ENCODE assay signal across 6 cellular contexts in the genomic region with DNA sequence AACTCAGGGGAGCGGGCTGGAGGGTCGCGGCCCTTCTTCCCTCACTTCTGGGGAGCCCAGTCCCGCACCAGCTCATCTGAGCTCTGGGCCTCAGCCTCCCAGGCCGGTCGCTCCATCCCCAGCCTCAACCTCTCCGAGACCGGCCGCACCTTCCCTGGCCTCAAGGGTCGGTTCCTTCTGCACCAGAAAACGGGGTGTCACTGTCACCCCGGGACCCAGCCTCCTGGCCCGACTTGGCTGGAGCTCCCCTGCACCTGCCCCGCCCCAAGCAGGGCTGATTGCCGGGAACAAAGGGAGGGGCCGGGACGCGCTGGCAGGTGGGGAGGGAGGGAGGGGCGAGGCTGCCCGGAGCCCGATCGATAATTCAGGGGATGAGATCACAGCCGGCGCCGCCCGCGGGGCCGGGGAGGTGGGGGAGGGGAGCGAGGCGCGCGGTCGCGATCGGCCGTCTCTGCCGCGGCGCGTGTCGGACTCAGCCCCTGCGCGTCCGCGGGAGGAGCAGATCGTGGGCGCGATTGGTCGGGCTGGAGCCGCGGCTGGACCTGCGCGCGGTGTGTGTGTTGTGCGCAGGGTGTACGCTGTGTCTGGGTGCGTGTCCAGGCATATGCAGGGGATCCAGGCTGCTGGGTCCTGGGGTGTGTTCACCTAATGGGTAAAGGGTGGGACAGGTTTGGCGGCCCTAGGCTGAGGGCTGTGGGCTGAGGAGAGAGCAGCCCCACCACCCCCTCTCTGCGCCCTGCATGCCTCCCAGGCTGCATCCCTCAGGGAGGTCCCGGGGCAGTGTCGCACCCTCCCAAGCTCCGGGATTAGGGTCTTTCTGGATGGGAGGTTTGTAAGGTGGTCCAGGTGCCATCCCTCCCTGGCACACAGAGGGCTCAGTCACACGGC. TPM values are rescaled to one million over a fixed set of nuclear protein-coding genes. Genes with fewer than 3 reads are reported as not detected.
DNase-seq lines count a peak whose midpoint lies in the region; ATAC-seq and TF ChIP-seq lines count a peak whose summit lies in the region.

No MANE protein-coding gene starts in this region.

- H3K4me1 ChIP-seq in IMR-90 (ENCODE audit: control insufficient read depth, insufficient read depth, low read length) = peaks cover 3% of the 10 kb centered on the region; the same call in 1 of the 2 replicates
- H3K4me1 ChIP-seq in lower lobe of right lung = peaks cover 12% of the 10 kb centered on the region

- no peak overlapping the region for H4K8ac ChIP-seq in IMR-90 (ENCODE audit: low read depth in 2 of 2, low read length in 2 of 2)

- BruUV-seq in IMR-90 (replicated peaks; lab: Mats Ljungman, UMichigan) = no TSS peak

- no peak overlapping the region for H3K56ac ChIP-seq in IMR-90 (ENCODE audit: extremely low read depth, insufficient read depth, low read length)

- no peak overlapping the region for H3K18ac ChIP-seq in IMR-90 (ENCODE audit: low read depth, low read length)

- H3K4me3 Mint-ChIP-seq in activated T-cell treated with anti-CD3 and anti-CD28 coated beads, Interleukin-2, amount 50 U/mL, for 4 hours = peak overlapping the region; percentile 58

- H3K9ac ChIP-seq in IMR-90 (ENCODE audit: low read depth, low read length) = no peak overlapping the region

- TF ChIP-seq RAD21 in IMR-90 (IDR thresholded peaks at IDR 0.05; ENCODE audit: low read length) = no peak

- peaks cover 8% of the 10 kb centered on the region for H3K4me1 Mint-ChIP-seq in activated T-cell treated with anti-CD3 and anti-CD28 coated beads, Interleukin-2, amount 50 U/mL, for 4 hours (ENCODE audit: low read depth)

- no peak overlapping the region for H2AK9ac ChIP-seq in IMR-90 (replicated peaks; ENCODE audit: low read depth, low read length, poor library complexity)

- H3K27me3 ChIP-seq in IMR-90 (ENCODE audit: control insufficient read depth, insufficient read depth, low read length) (peaks cover 20% of the 10 kb centered on the region), lower lobe of right lung (ENCODE audit: low read depth) (peaks cover 16% of the 10 kb centered on the region)

- no peak overlapping the region for H3K4ac ChIP-seq in IMR-90 (ENCODE audit: low read depth, low read length)

- no peak overlapping the region for H3K4me2 ChIP-seq in IMR-90 (ENCODE audit: low read depth, low read length)

- WGBS in IMR-90 (ENCODE audit: extremely low coverage in 2 of 2, insufficient read length in 1 of 2), 2 experiments = 8% methylated on average over 27 of the region's 63 CpGs; no CpG with 5 or more reads in 1 of the 2 experiments

- no peak for TF ChIP-seq CTCF in IMR-90 (conservative IDR thresholded peaks at IDR 0.05; ENCODE audit: low read depth, low read length)
- TF ChIP-seq CTCF in lower lobe of right lung (IDR thresholded peaks at IDR 0.05) = no peak

- H4K5ac ChIP-seq in IMR-90 (ENCODE audit: low read depth, low read length) = no peak overlapping the region

- intact Hi-C loops in IMR-90 (cut with micrococcal nuclease) = no loop called here
- intact Hi-C loops in lower lobe of right lung (cut with DNase I) = no loop called here

- no peaks in the 10 kb centered on the region for H3K9me1 ChIP-seq in IMR-90 (ENCODE audit: insufficient read depth, low read length)

- no peak for TF ChIP-seq POLR2A in IMR-90 (IDR thresholded peaks at IDR 0.05; ENCODE audit: low read depth, low read length)

- peaks cover 25% of the 10 kb centered on the region for H3K27me3 Mint-ChIP-seq in activated T-cell treated with anti-CD3 and anti-CD28 coated beads, Interleukin-2, amount 50 U/mL, for 4 hours (ENCODE audit: low read depth)

- POLR2A ChIA-PET in IMR-90 (lab: Charles Lee; ENCODE audit: unreplicated experiment) = no interaction called here

- H2BK120ac ChIP-seq in IMR-90 (ENCODE audit: low read depth, low read length) = no peak overlapping the region

- no peaks in the 10 kb centered on the region for H3K9me3 Mint-ChIP-seq in activated T-cell treated with anti-CD3 and anti-CD28 coated beads, Interleukin-2, amount 50 U/mL, for 4 hours

- in situ Hi-C loops in IMR-90 (cut with MboI; ENCODE audit: low sequenced_read_pairs) = no loop called here

- H3K23ac ChIP-seq in IMR-90 (ENCODE audit: low read depth, low read length) = no peak overlapping the region

- peak overlapping the region; percentile 51 for H2AFZ ChIP-seq in IMR-90 (replicated peaks; ENCODE audit: low read length, poor library complexity)

- no peaks in the 10 kb centered on the region for H4K20me1 ChIP-seq in IMR-90 (ENCODE audit: insufficient read depth, low read length)

- no peak overlapping the region for H3K14ac ChIP-seq in IMR-90 (replicated peaks; ENCODE audit: low read depth, low read length)

- dilution Hi-C loops in IMR-90 (cut with HindIII; ENCODE audit: low sequenced_read_pairs, unreplicated experiment) = no loop called here

- CTCF ChIA-PET in IMR-90 (lab: Yijun Ruan, JAX) = no interaction called here

- no peak for DNase-seq in IMR-90
- DNase-seq in activated T-cell treated with anti-CD3 and anti-CD28 coated beads, Interleukin-2, amount 50 U/mL, for 4 hours = no peak
- no peak for DNase-seq in lower lobe of right lung
- no peak for DNase-seq in SIG-M5 treated with dmso at 0.1 percent for 504 hours (lab: John Stamatoyannopoulos, UW; ENCODE audit: unreplicated experiment)
- no peak for DNase-seq in kidney glomerular epithelial cell (lab: John Stamatoyannopoulos, UW)

- no peaks in the 10 kb centered on the region for H3K36me3 Mint-ChIP-seq in activated T-cell treated with anti-CD3 and anti-CD28 coated beads, Interleukin-2, amount 50 U/mL, for 4 hours (ENCODE audit: insufficient read depth)

- H3K79me1 ChIP-seq in IMR-90 (ENCODE audit: low read depth in 1 of 2, low read length in 2 of 2) = no peaks in the 10 kb centered on the region

- H3K9me3 ChIP-seq in IMR-90 (ENCODE audit: control insufficient read depth, insufficient read depth, low read length) (no peaks in the 10 kb centered on the region; the same call in 1 of the 2 replicates), lower lobe of right lung (no peaks in the 10 kb centered on the region)

- no peak overlapping the region for H2BK20ac ChIP-seq in IMR-90 (ENCODE audit: low read depth, low read length)

- no peak overlapping the region for H2AK5ac ChIP-seq in IMR-90 (ENCODE audit: low read depth, low read length)

- H2BK15ac ChIP-seq in IMR-90 (ENCODE audit: low read depth, low read length) = no peak overlapping the region

- H3K4me3 ChIP-seq in IMR-90 (ENCODE audit: insufficient read depth, low read depth, low read length) (no peak overlapping the region), lower lobe of right lung (peak overlapping the region; percentile 51)

- no peak overlapping the region for H4K91ac ChIP-seq in IMR-90 (ENCODE audit: insufficient read depth, low read depth, low read length)

- no peak overlapping the region for H2BK5ac ChIP-seq in IMR-90 (ENCODE audit: low read depth, low read length, poor library complexity, severe bottlenecking)

- ATAC-seq in IMR-90 (ENCODE audit: low read depth) (0 out of 2 replicates have a peak, but pooled peaks have one; percentile 8), lower lobe of right lung (peak; percentile 48 to 64), GM19324 (IDR thresholded peaks at IDR 0.05; ENCODE audit: low FRiP score, unreplicated experiment) (no peak)
- ATAC-seq in activated T-cell treated with anti-CD3 and anti-CD28 coated beads, Interleukin-2, amount 50 U/mL, for 4 hours = peak; percentile 9 to 16

- H3K36me3 ChIP-seq in IMR-90 (ENCODE audit: control insufficient read depth, insufficient read depth, low read length) (no peaks in the 10 kb centered on the region), lower lobe of right lung (no peaks in the 10 kb centered on the region)

- H3K27ac ChIP-seq in IMR-90 (ENCODE audit: insufficient read depth, low read length) (no peak overlapping the region), lower lobe of right lung (no peak overlapping the region)

TF ChIP-seq in IMR-90, 13 proteins besides CTCF, POLR2A, EP300 and RAD21 (continues in another document):
- no peak for TF ChIP-seq MAZ (IDR thresholded peaks at IDR 0.05; ENCODE audit: borderline replicate concordance, low read depth, low read length)
- TF ChIP-seq RCOR1 (IDR thresholded peaks at IDR 0.05; ENCODE audit: insufficient replicate concordance, low read length) = no peak
- no peak for TF ChIP-seq SMC3 (IDR thresholded peaks at IDR 0.05; ENCODE audit: low read depth, low read length)
- TF ChIP-seq RFX5 (IDR thresholded peaks at IDR 0.05; ENCODE audit: low read depth, low read length) = no peak

RNA-seq across cellular contexts. Expression of a gene that starts 1.1 kb away (rescaled TPM):
- total RNA-seq in IMR-90 (2012; rRNA removed) (under 0.01 TPM in 1 of 2 replicates, not detected in the other), lower lobe of right lung (24.0 TPM)
- polyA plus RNA-seq in IMR-90 (2012; rRNA removed) = 0.68 and 0.72 TPM in 2 replicates
- 0.14 and 0.65 TPM in 2 replicates for polyA plus RNA-seq in IMR-90 (2012; cell fraction: cytosol; rRNA removed)
- polyA plus RNA-seq in IMR-90 (2012; cell fraction: nucleus; rRNA removed; ENCODE audit: low replicate concordance) = 5.9 and 6.9 TPM in 2 replicates
- total RNA-seq in activated T-cell treated with anti-CD3 and anti-CD28 coated beads, Interleukin-2, amount 50 U/mL, for 4 hours = under 1 TPM; 0.16 to 0.33 (median 0.26) TPM

RNA-seq across cellular contexts. Expression of a gene that starts 34.4 kb away (rescaled TPM):
- total RNA-seq in IMR-90 (2012; rRNA removed) (not detected in 2 replicates), lower lobe of right lung (0.92 TPM)
- 0.24 and 0.26 TPM in 2 replicates for polyA plus RNA-seq in IMR-90 (2012; rRNA removed)
- 0.35 TPM in 1 of 2 replicates, not detected in the other for polyA plus RNA-seq in IMR-90 (2012; cell fraction: cytosol; rRNA removed)
- polyA plus RNA-seq in IMR-90 (2012; cell fraction: nucleus; rRNA removed; ENCODE audit: low replicate concordance) = 1.1 and 2.5 TPM in 2 replicates
- under 1 TPM; 0.18 to 0.26 (median 0.19) TPM for total RNA-seq in activated T-cell treated with anti-CD3 and anti-CD28 coated beads, Interleukin-2, amount 50 U/mL, for 4 hours

RNA-seq across cellular contexts. Expression of a gene that starts 45.4 kb away (rescaled TPM):
- total RNA-seq in IMR-90 (2012; rRNA removed) = 2.7 and 4.2 TPM in 2 replicates
- polyA plus RNA-seq in IMR-90 (2012; rRNA removed) = 6.3 and 13.9 TPM in 2 replicates
- polyA plus RNA-seq in IMR-90 (2012; cell fraction: cytosol; rRNA removed) = 13.7 and 31.3 TPM in 2 replicates
- polyA plus RNA-seq in IMR-90 (2012; cell fraction: nucleus; rRNA removed; ENCODE audit: low replicate concordance) = 5.7 and 24.7 TPM in 2 replicates
- 10 to 100 TPM; 21.9 to 22.8 (median 22.6) TPM for total RNA-seq in activated T-cell treated with anti-CD3 and anti-CD28 coated beads, Interleukin-2, amount 50 U/mL, for 4 hours
- total RNA-seq in lower lobe of right lung = 18.8 TPM

RNA-seq across cellular contexts. Expression of a gene that starts 53.0 kb away (rescaled TPM):
- under 0.01 TPM in 2 replicates for total RNA-seq in IMR-90 (2012; rRNA removed)
- polyA plus RNA-seq in IMR-90 (2012; rRNA removed) = 0.07 and 0.09 TPM in 2 replicates
- polyA plus RNA-seq in IMR-90 (2012; cell fraction: cytosol; rRNA removed) = 0.08 and 0.15 TPM in 2 replicates
- 0.31 and 0.67 TPM in 2 replicates for polyA plus RNA-seq in IMR-90 (2012; cell fraction: nucleus; rRNA removed; ENCODE audit: low replicate concordance)
- under 1 TPM in 2 of 3 donors, not detected in 1; 0.11 to 0.14 TPM for total RNA-seq in activated T-cell treated with anti-CD3 and anti-CD28 coated beads, Interleukin-2, amount 50 U/mL, for 4 hours
- total RNA-seq in lower lobe of right lung = 2.2 TPM

Comparison
In these comparisons a context has a peak if more than half of its experiments do, and no peak if none do; other contexts are left out.
1. RNA of a gene that starts 1.1 kb away (total RNA-seq): 24.0 TPM in lower lobe of right lung (single experiment); 0.16 to 0.33 TPM in activated T-cell treated with anti-CD3 and anti-CD28 coated beads, Interleukin-2, amount 50 U/mL, for 4 hours and under 0.01 TPM in IMR-90; every median in the first group is over 10 times any median in the second.